ENCODE assay signal across 8 cellular contexts in the genomic region with DNA sequence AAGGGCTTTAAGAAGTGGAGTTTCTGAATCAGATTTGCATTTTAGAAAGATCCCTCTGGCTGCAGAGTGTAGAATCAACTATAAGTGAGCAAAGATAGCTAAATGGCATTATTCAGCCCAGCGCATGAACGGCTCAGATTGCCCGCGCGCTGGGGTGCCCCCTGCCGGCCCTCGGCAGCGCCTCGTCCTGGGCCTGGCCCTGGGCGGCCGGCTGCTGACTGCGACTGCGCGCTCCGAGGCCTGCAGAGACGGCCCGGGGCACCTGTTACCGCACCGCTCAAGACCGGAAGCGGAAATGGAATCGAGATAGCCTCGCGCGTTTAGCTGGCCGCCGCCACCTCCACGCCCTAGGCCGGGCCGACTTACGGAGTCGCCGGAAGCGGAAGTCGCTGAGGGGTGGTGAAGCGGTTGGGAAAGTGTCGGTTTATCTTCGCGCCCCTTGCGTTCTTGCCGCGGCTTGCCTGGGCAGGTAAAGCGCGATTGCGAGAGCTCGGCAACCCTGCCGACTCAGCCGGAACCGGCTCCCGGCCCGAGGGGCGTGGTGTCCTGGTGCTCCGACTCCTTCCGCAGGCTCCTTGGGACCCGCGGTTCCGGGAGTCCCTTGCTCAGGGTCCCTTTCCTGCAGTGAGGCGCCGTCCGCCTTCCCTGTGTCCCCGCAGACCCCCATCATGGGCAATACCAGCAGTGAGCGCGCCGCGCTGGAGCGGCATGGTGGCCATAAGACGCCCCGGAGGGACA. TPM values are rescaled to one million over a fixed set of nuclear protein-coding genes. Genes with fewer than 3 reads are reported as not detected.
A peak's percentile ranks its signal among the peaks of the same experiment; 100 is the strongest.
DNase-seq lines count a peak whose midpoint lies in the region; ATAC-seq and TF ChIP-seq lines count a peak whose summit lies in the region.

A gene with protein sequence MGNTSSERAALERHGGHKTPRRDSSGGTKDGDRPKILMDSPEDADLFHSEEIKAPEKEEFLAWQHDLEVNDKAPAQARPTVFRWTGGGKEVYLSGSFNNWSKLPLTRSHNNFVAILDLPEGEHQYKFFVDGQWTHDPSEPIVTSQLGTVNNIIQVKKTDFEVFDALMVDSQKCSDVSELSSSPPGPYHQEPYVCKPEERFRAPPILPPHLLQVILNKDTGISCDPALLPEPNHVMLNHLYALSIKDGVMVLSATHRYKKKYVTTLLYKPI (plus strand): TSS at position 557 of the 738 bp plus-strand sequence. CDS start 112 bp downstream, at position 669.

- H3K27ac Mint-ChIP-seq in CD8-positive, alpha-beta T cell: peak within 1 kb of the TSS; percentile 90
- H3K27ac Mint-ChIP-seq in activated CD4-positive, alpha-beta memory T cell treated with anti-CD3 and anti-CD28 coated beads for 36 hours: peak within 1 kb of the TSS; percentile 88

- peaks cover 10% of the 10 kb centered on the region for H3K36me3 ChIP-seq in CD8-positive, alpha-beta T cell (ENCODE audit: insufficient read depth, low read length)

- H3K9me3 Mint-ChIP-seq in CD8-positive, alpha-beta T cell: no peaks in the 10 kb centered on the region
- H3K9me3 Mint-ChIP-seq in activated CD4-positive, alpha-beta memory T cell treated with anti-CD3 and anti-CD28 coated beads for 36 hours: no peaks in the 10 kb centered on the region

- H3K4me3 Mint-ChIP-seq in CD8-positive, alpha-beta T cell: peak within 1 kb of the TSS; percentile 87
- peak within 1 kb of the TSS; percentile 82 for H3K4me3 Mint-ChIP-seq in activated CD4-positive, alpha-beta memory T cell treated with anti-CD3 and anti-CD28 coated beads for 36 hours

- POLR2A ChIA-PET in CD8-positive, alpha-beta T cell (lab: Charles Lee): interaction anchor here (0.6 to 1.4 kb wide), 4 partner anchors 14 to 1651 kb away, joined by 3 to 4 read pairs (median 3); a partner anchor contains a TSS
- POLR2A ChIA-PET in activated CD4-positive, alpha-beta memory T cell treated with anti-CD3 and anti-CD28 coated beads for 36 hours (lab: Charles Lee): interaction anchor here (1.2 to 2.3 kb wide), 3 partner anchors 10 to 323 kb away, joined by 3 to 7 read pairs (median 4); no protein-coding TSS in a partner anchor

- H3K4me3 ChIP-seq in CD8-positive, alpha-beta T cell (ENCODE audit: low read depth, low read length): peak within 1 kb of the TSS; percentile 96
- peak within 1 kb of the TSS; percentile 58 to 100 (median 86) for H3K4me3 ChIP-seq in dorsolateral prefrontal cortex
- peak within 1 kb of the TSS; percentile 91 for H3K4me3 ChIP-seq in lower leg skin (ENCODE audit: low read depth, poor library complexity, severe bottlenecking)

- peaks cover 27% of the 10 kb centered on the region for H3K36me3 Mint-ChIP-seq in CD8-positive, alpha-beta T cell
- peaks cover 32% of the 10 kb centered on the region for H3K36me3 Mint-ChIP-seq in activated CD4-positive, alpha-beta memory T cell treated with anti-CD3 and anti-CD28 coated beads for 36 hours

- H3K4me1 Mint-ChIP-seq in CD8-positive, alpha-beta T cell (ENCODE audit: low read depth): peaks cover 59% of the 10 kb centered on the region
- H3K4me1 Mint-ChIP-seq in activated CD4-positive, alpha-beta memory T cell treated with anti-CD3 and anti-CD28 coated beads for 36 hours (ENCODE audit: low read depth): peaks cover 48% of the 10 kb centered on the region

- peak; percentile 89 to 97 (median 94) for DNase-seq in CD8-positive, alpha-beta T cell
- DNase-seq in NCI-H82 (lab: John Stamatoyannopoulos, UW) (peak; percentile 99), dorsolateral prefrontal cortex (peak; percentile 91 to 97 (median 96)), lower leg skin (ENCODE audit: low spot score in 2 of 2) (peak; percentile 93 to 99)
- peak; percentile 98 for DNase-seq in activated CD4-positive, alpha-beta memory T cell treated with anti-CD3 and anti-CD28 coated beads for 36 hours
- peak; percentile 88 to 95 for DNase-seq in stimulated activated CD4-positive, alpha-beta T cell treated with anti-CD3 and anti-CD28 coated beads, Interleukin-4, amount 100 ng/mL, for 48 hours (ENCODE audit: low read depth in 2 of 2)

- H3K4me1 ChIP-seq in CD8-positive, alpha-beta T cell (ENCODE audit: insufficient read depth, low read length): peaks cover 36% of the 10 kb centered on the region

- TF ChIP-seq CTCF in CD8-positive, alpha-beta T cell (IDR thresholded peaks at IDR 0.05): peak; percentile 94
- TF ChIP-seq CTCF in dorsolateral prefrontal cortex (IDR thresholded peaks at IDR 0.05 in 54 of 56, conservative IDR thresholded peaks at IDR 0.05 in 2 of 56; ENCODE audit: low read depth in 1 of 56, partially characterized antibody in 56 of 56) (peak; percentile 72 to 99 (median 94)), lower leg skin (IDR thresholded peaks at IDR 0.05) (peak in 1 of 3 donors; percentile 25)

- H3K27me3 Mint-ChIP-seq in CD8-positive, alpha-beta T cell (ENCODE audit: low read depth): no peaks in the 10 kb centered on the region
- no peaks in the 10 kb centered on the region for H3K27me3 Mint-ChIP-seq in activated CD4-positive, alpha-beta memory T cell treated with anti-CD3 and anti-CD28 coated beads for 36 hours

- peak within 1 kb of the TSS; percentile 75 for H3K27ac ChIP-seq in CD8-positive, alpha-beta T cell (ENCODE audit: low read depth, low read length)
- H3K27ac ChIP-seq in dorsolateral prefrontal cortex: peak within 1 kb of the TSS; percentile 48 to 97 (median 90)

- intact Hi-C loops in CD8-positive, alpha-beta T cell (cut with DNase I, micrococcal nuclease): loop anchor here (1.0 to 10.0 kb wide), 9 partner anchors 210 to 1650 kb away; a partner anchor contains a TSS
- intact Hi-C loops in activated CD4-positive, alpha-beta memory T cell treated with anti-CD3 and anti-CD28 coated beads for 36 hours (cut with micrococcal nuclease): loop anchor here (1.0 to 10.0 kb wide), 5 partner anchors 210 to 1293 kb away; a partner anchor contains a TSS
- intact Hi-C loops in dorsolateral prefrontal cortex (cut with DNase I): loop anchor here in 1 of 2 donors (10.0 kb wide), 2 partner anchors 117 to 1293 kb away; a partner anchor contains a TSS
- intact Hi-C loops in lower leg skin (cut with DNase I; ENCODE audit: low total_unique reads): no loop called here

- CTCF ChIA-PET in CD8-positive, alpha-beta T cell (lab: Charles Lee): interaction anchor here (0.6 to 2.1 kb wide), 9 partner anchors 8 to 1451 kb away, joined by 3 to 8 read pairs (median 3); no protein-coding TSS in a partner anchor
- CTCF ChIA-PET in activated CD4-positive, alpha-beta memory T cell treated with anti-CD3 and anti-CD28 coated beads for 36 hours (lab: Charles Lee): interaction anchor here (0.6 to 2.1 kb wide), 12 partner anchors 9 to 1291 kb away, joined by 3 to 8 read pairs (median 4); a partner anchor contains a TSS

- ATAC-seq in CD8-positive, alpha-beta T cell: peak; percentile 90
- ATAC-seq in GM19438 (IDR thresholded peaks at IDR 0.05; ENCODE audit: low read depth, unreplicated experiment) (peak; percentile 95), HG03575 (IDR thresholded peaks at IDR 0.05; ENCODE audit: extremely low read depth, insufficient number of reproducible peaks, low FRiP score, unreplicated experiment) (peak; percentile 82)

- WGBS in lower leg skin, 2 donors: 0% methylated on average over 6 to 49 of the region's 68 CpGs

- H3K27me3 ChIP-seq in CD8-positive, alpha-beta T cell (ENCODE audit: insufficient read depth, low read length): no peaks in the 10 kb centered on the region
- no peaks in the 10 kb centered on the region for H3K27me3 ChIP-seq in dorsolateral prefrontal cortex

- TF ChIP-seq POLR2A in lower leg skin (IDR thresholded peaks at IDR 0.05): no peak

- no peaks in the 10 kb centered on the region for H3K9me3 ChIP-seq in CD8-positive, alpha-beta T cell (ENCODE audit: low read length)

RNA-seq across cellular contexts. Expression of the gene that starts here (rescaled TPM):
- 10 to 100 TPM; 17.9 to 23.7 TPM for total RNA-seq in CD8-positive, alpha-beta T cell
- 10 to 100 TPM; 27.3 to 29.3 TPM for total RNA-seq in activated CD4-positive, alpha-beta memory T cell treated with anti-CD3 and anti-CD28 coated beads for 36 hours
- total RNA-seq in dorsolateral prefrontal cortex (10 to 100 TPM; 17.0 to 44.5 (median 30.2) TPM), lower leg skin (10 to 100 TPM; 12.6 to 24.0 (median 15.2) TPM)

Comparison
In these comparisons a context has a peak if more than half of its experiments do, and no peak if none do; other contexts are left out.
1. Peak in every context shown above with its lines: DNase-seq, ATAC-seq, H3K4me3 ChIP-seq and H3K27ac ChIP-seq.